Comparison of ENCODE assay signal across 16 cellular contexts in genomic region chr19:12200020-12200419, GRCh38. TPM values are rescaled to one million over a fixed set of nuclear protein-coding genes. Genes with fewer than 3 reads are reported as not detected.
DNase-seq lines count a peak whose midpoint lies in the region; ATAC-seq and TF ChIP-seq lines count a peak whose summit lies in the region.
"Had no signal": no experiment of that assay in that cellular context is flagged by ENCODE, and none has a peak within 500 bp of the region (broad histone marks: within the 10 kb centered on the region; RNA-seq: fewer than 3 reads in every experiment).

No MANE protein-coding gene starts in this region.

- no peaks in the 10 kb centered on the region for H3K27me3 Mint-ChIP-seq in activated T-cell treated with anti-CD3 and anti-CD28 coated beads, Interleukin-2, amount 50 U/mL, for 4 hours (ENCODE audit: low read depth)
- H3K27me3 Mint-ChIP-seq in activated T-cell treated with anti-CD3 and anti-CD28 coated beads, Interleukin-2, amount 50 U/mL, for 72 hours (ENCODE audit: low read depth), result no peaks in the 10 kb centered on the region
- no peaks in the 10 kb centered on the region for H3K27me3 Mint-ChIP-seq in CD4-positive, alpha-beta T cell
- H3K27me3 Mint-ChIP-seq in naive thymus-derived CD8-positive, alpha-beta T cell, result no peaks in the 10 kb centered on the region
- no peaks in the 10 kb centered on the region for H3K27me3 Mint-ChIP-seq in WTC11 (ENCODE audit: low read depth)
- H3K27me3 Mint-ChIP-seq: CD4-positive, CD25-positive, alpha-beta regulatory T cell had no signal

- no peak overlapping the region for H3K27ac ChIP-seq in CD4-positive, alpha-beta T cell (ENCODE audit: low read depth, low read length)
- H3K27ac ChIP-seq: BLaER1 treated with 17β-estradiol and CSF1 and Interleukin-3, amounts not matched to agents 10 nM and 100 nM had no signal

- peak overlapping the region; percentile 31 for H3K4me3 Mint-ChIP-seq in activated T-cell treated with anti-CD3 and anti-CD28 coated beads, Interleukin-2, amount 50 U/mL, for 4 hours
- H3K4me3 Mint-ChIP-seq in activated T-cell treated with anti-CD3 and anti-CD28 coated beads, Interleukin-2, amount 50 U/mL, for 72 hours, result peak overlapping the region in 1 of 2 donors; percentile 4
- H3K4me3 Mint-ChIP-seq in CD4-positive, alpha-beta T cell, result peak overlapping the region; percentile 32
- H3K4me3 Mint-ChIP-seq in naive thymus-derived CD8-positive, alpha-beta T cell, result peak overlapping the region in 4 of 10 donors; percentile 39 to 55 (median 48)
- no peak overlapping the region for H3K4me3 Mint-ChIP-seq in WTC11

- no peaks in the 10 kb centered on the region for H3K27me3 ChIP-seq in CD4-positive, alpha-beta T cell (ENCODE audit: control insufficient read depth, insufficient read depth, low read length)
- H3K27me3 ChIP-seq: BLaER1 treated with 17β-estradiol and CSF1 and Interleukin-3, amounts not matched to agents 10 nM and 100 nM had no signal

- no peak for DNase-seq in activated T-cell treated with anti-CD3 and anti-CD28 coated beads, Interleukin-2, amount 50 U/mL, for 4 hours
- no peak for DNase-seq in activated T-cell treated with anti-CD3 and anti-CD28 coated beads, Interleukin-2, amount 50 U/mL, for 72 hours
- DNase-seq in CD4-positive, alpha-beta T cell, result no peak
- DNase-seq in kidney tubule cell (ENCODE audit: low spot score) (peak; percentile 56), WTC11 (ENCODE audit: low spot score) (no peak), ureter (ENCODE audit: low spot score) (no peak)
- DNase-seq in naive thymus-derived CD8-positive, alpha-beta T cell, result no peak
- DNase-seq: 8988T; Calu3; CD4-positive, CD25-positive, alpha-beta regulatory T cell; DMS 273 treated with DMSO at 0.1 percent for 48 hours; GOT3 had no signal

- intact Hi-C loops in CD4-positive, alpha-beta T cell (cut with DNase I, micrococcal nuclease), result loop anchor here (5.0 to 10.0 kb wide), 5 partner anchors 92 to 472 kb away; partner anchors contain the start of genes ZNF44 (in 2 of the 2) and ZNF563 (in 1 of the 2)

- CTCF ChIA-PET in CD4-positive, alpha-beta T cell (lab: Charles Lee), result no interaction called here
- CTCF ChIA-PET in WTC11 (lab: Charles Lee), result interaction anchor here (0.9 kb wide), 1 partner anchor 472 kb away, joined by 3 read pairs; no protein-coding TSS in a partner anchor

- no peak for ATAC-seq in activated T-cell treated with anti-CD3 and anti-CD28 coated beads, Interleukin-2, amount 50 U/mL, for 4 hours
- ATAC-seq in activated T-cell treated with anti-CD3 and anti-CD28 coated beads, Interleukin-2, amount 50 U/mL, for 72 hours (replicated peaks in 1 of 2), result no peak
- no peak for ATAC-seq in CD4-positive, alpha-beta T cell (ENCODE audit: poor library complexity)
- ATAC-seq in naive thymus-derived CD8-positive, alpha-beta T cell, result no peak
- ATAC-seq in WTC11, result no peak
- no peak for ATAC-seq in GM19455 (IDR thresholded peaks at IDR 0.05; ENCODE audit: unreplicated experiment)
- ATAC-seq: HepG2 had no signal

- peaks cover 11% of the 10 kb centered on the region for H3K36me3 Mint-ChIP-seq in activated T-cell treated with anti-CD3 and anti-CD28 coated beads, Interleukin-2, amount 50 U/mL, for 4 hours (ENCODE audit: insufficient read depth)
- H3K36me3 Mint-ChIP-seq in activated T-cell treated with anti-CD3 and anti-CD28 coated beads, Interleukin-2, amount 50 U/mL, for 72 hours (ENCODE audit: insufficient read depth in 2 of 2), result peaks cover 21 to 29% of the 10 kb centered on the region in 2 donors
- H3K36me3 Mint-ChIP-seq in CD4-positive, alpha-beta T cell (ENCODE audit: low read depth), result peaks cover 61% of the 10 kb centered on the region
- peaks cover 11 to 40% (median 19%) of the 10 kb centered on the region in 3 donors for H3K36me3 Mint-ChIP-seq in naive thymus-derived CD8-positive, alpha-beta T cell
- H3K36me3 Mint-ChIP-seq in WTC11, result peaks cover 28% of the 10 kb centered on the region

- no peak overlapping the region for H3K27ac Mint-ChIP-seq in activated T-cell treated with anti-CD3 and anti-CD28 coated beads, Interleukin-2, amount 50 U/mL, for 72 hours
- H3K27ac Mint-ChIP-seq in CD4-positive, alpha-beta T cell, result peak overlapping the region; percentile 67
- H3K27ac Mint-ChIP-seq in naive thymus-derived CD8-positive, alpha-beta T cell, result peak overlapping the region in 8 of 10 donors; percentile 4 to 74 (median 60)
- no peak overlapping the region for H3K27ac Mint-ChIP-seq in WTC11
- H3K27ac Mint-ChIP-seq: CD4-positive, CD25-positive, alpha-beta regulatory T cell had no signal

- peaks cover 14% of the 10 kb centered on the region for H3K9me3 Mint-ChIP-seq in activated T-cell treated with anti-CD3 and anti-CD28 coated beads, Interleukin-2, amount 50 U/mL, for 4 hours
- H3K9me3 Mint-ChIP-seq in activated T-cell treated with anti-CD3 and anti-CD28 coated beads, Interleukin-2, amount 50 U/mL, for 72 hours, result peaks cover 8 to 22% of the 10 kb centered on the region in 2 donors
- H3K9me3 Mint-ChIP-seq in CD4-positive, alpha-beta T cell, result peaks cover 5% of the 10 kb centered on the region
- H3K9me3 Mint-ChIP-seq in naive thymus-derived CD8-positive, alpha-beta T cell, result peaks cover 0 to 59% (median 13%) of the 10 kb centered on the region in 9 donors
- H3K9me3 Mint-ChIP-seq in WTC11, result peaks cover 19% of the 10 kb centered on the region

- peaks cover 25% of the 10 kb centered on the region for H3K4me1 Mint-ChIP-seq in activated T-cell treated with anti-CD3 and anti-CD28 coated beads, Interleukin-2, amount 50 U/mL, for 4 hours (ENCODE audit: low read depth)
- H3K4me1 Mint-ChIP-seq in activated T-cell treated with anti-CD3 and anti-CD28 coated beads, Interleukin-2, amount 50 U/mL, for 72 hours (ENCODE audit: low read depth), result peaks cover 33% of the 10 kb centered on the region
- peaks cover 57% of the 10 kb centered on the region for H3K4me1 Mint-ChIP-seq in CD4-positive, alpha-beta T cell (ENCODE audit: low read depth)
- H3K4me1 Mint-ChIP-seq in naive thymus-derived CD8-positive, alpha-beta T cell, result peaks cover 14 to 31% (median 18%) of the 10 kb centered on the region in 4 donors
- H3K4me1 Mint-ChIP-seq in WTC11, result peaks cover 6% of the 10 kb centered on the region; the same call in 1 of the 2 replicates

- H3K9me3 ChIP-seq in CD4-positive, alpha-beta T cell (ENCODE audit: control insufficient read depth, low read length), result peaks cover 20% of the 10 kb centered on the region
- H3K9me3 ChIP-seq: HAP-1 had no signal

- TF ChIP-seq CTCF in CD4-positive, alpha-beta T cell (IDR thresholded peaks at IDR 0.05), result no peak
- TF ChIP-seq CTCF in WTC11 (IDR thresholded peaks at IDR 0.05), result no peak

- POLR2A ChIA-PET in CD4-positive, alpha-beta T cell (lab: Charles Lee), result interaction anchor here (1.1 kb wide), 1 partner anchor 60 kb away, joined by 3 read pairs; the partner anchor contains the start of gene ZNF20
- POLR2A ChIA-PET in naive thymus-derived CD8-positive, alpha-beta T cell (lab: Charles Lee), result interaction anchor here (1.3 kb wide), 1 partner anchor 95 kb away, joined by 3 read pairs; the partner anchor contains the start of gene ZNF44
- POLR2A ChIA-PET in WTC11 (lab: Charles Lee), result no interaction called here

TF ChIP-seq in WTC11, 78 proteins besides CTCF, POLR2A, EP300 and RAD21 (continues in another document):
- TF ChIP-seq TEAD4 (CRISPR knock-in tag; IDR thresholded peaks at IDR 0.05) (no peak), NR1H2 (CRISPR knock-in tag; IDR thresholded peaks at IDR 0.05) (no peak), ERG (CRISPR knock-in tag; IDR thresholded peaks at IDR 0.05) (no peak), CREB1 (CRISPR knock-in tag; IDR thresholded peaks at IDR 0.05) (no peak), CREM (CRISPR knock-in tag; IDR thresholded peaks at IDR 0.05) (no peak)

RNA-seq across cellular contexts. Expression of gene ZNF136, which starts 37.1 kb away (rescaled TPM):
- total RNA-seq in activated T-cell treated with anti-CD3 and anti-CD28 coated beads, Interleukin-2, amount 50 U/mL, for 4 hours, result 10 to 100 TPM in 1 of 3 donors, 1 to 10 TPM in 2; 9.7 to 11.6 (median 9.8) TPM
- total RNA-seq in activated T-cell treated with anti-CD3 and anti-CD28 coated beads, Interleukin-2, amount 50 U/mL, for 72 hours, result 10 to 100 TPM; 17.0 to 19.8 TPM
- 10 to 100 TPM; 40.5 to 45.6 TPM for total RNA-seq in CD4-positive, alpha-beta T cell
- total RNA-seq in naive thymus-derived CD8-positive, alpha-beta T cell, result 10 to 100 TPM; 29.1 to 32.4 TPM
- polyA plus RNA-seq in naive thymus-derived CD8-positive, alpha-beta T cell, result 10 to 100 TPM; 17.8 to 22.6 (median 19.9) TPM
- total RNA-seq in WTC11 (2021) (6.2 to 6.7 TPM (median 6.7 TPM) in 3 replicates), ureter (15.3 TPM)

RNA-seq across cellular contexts. Expression of gene ZNF625, which starts 43.5 kb away (rescaled TPM):
- total RNA-seq in activated T-cell treated with anti-CD3 and anti-CD28 coated beads, Interleukin-2, amount 50 U/mL, for 4 hours, result 1 to 10 TPM in 2 of 3 donors, under 1 TPM in 1; 0.98 to 1.6 (median 1.1) TPM
- 1 to 10 TPM; 3.2 to 4.9 TPM for total RNA-seq in activated T-cell treated with anti-CD3 and anti-CD28 coated beads, Interleukin-2, amount 50 U/mL, for 72 hours
- under 1 TPM; 0.56 to 0.85 TPM for total RNA-seq in CD4-positive, alpha-beta T cell
- 1 to 10 TPM; 4.4 to 5.5 TPM for total RNA-seq in naive thymus-derived CD8-positive, alpha-beta T cell
- polyA plus RNA-seq in naive thymus-derived CD8-positive, alpha-beta T cell, result under 1 TPM; 0.52 to 0.82 (median 0.77) TPM
- total RNA-seq in WTC11 (2021), result 23.9 to 26.0 TPM (median 24.5 TPM) in 3 replicates
- 13.3 TPM for total RNA-seq in ureter
- total RNA-seq: Calu3 had no signal

RNA-seq across cellular contexts. Expression of gene ZNF20, which starts 59.9 kb away (rescaled TPM):
- 1 to 10 TPM; 1.0 to 2.5 (median 1.2) TPM for total RNA-seq in activated T-cell treated with anti-CD3 and anti-CD28 coated beads, Interleukin-2, amount 50 U/mL, for 4 hours
- 1 to 10 TPM; 2.7 to 3.4 TPM for total RNA-seq in activated T-cell treated with anti-CD3 and anti-CD28 coated beads, Interleukin-2, amount 50 U/mL, for 72 hours
- total RNA-seq in CD4-positive, alpha-beta T cell, result 1 to 10 TPM; 1.0 to 1.2 TPM
- 1 to 10 TPM; 7.4 to 8.2 TPM for total RNA-seq in naive thymus-derived CD8-positive, alpha-beta T cell
- 1 to 10 TPM in 2 of 3 donors, under 1 TPM in 1; 0.88 to 2.7 (median 1.9) TPM for polyA plus RNA-seq in naive thymus-derived CD8-positive, alpha-beta T cell
- total RNA-seq in WTC11 (2021) (5.0 to 9.1 TPM (median 7.8 TPM) in 3 replicates), ureter (2.6 TPM)

Comparison
In these comparisons a context has a peak if more than half of its experiments do, and no peak if none do; other contexts are left out.
1. H3K27ac Mint-ChIP-seq: peak in CD4-positive, alpha-beta T cell (single experiment) and naive thymus-derived CD8-positive, alpha-beta T cell (8 of 10); none in activated T-cell treated with anti-CD3 and anti-CD28 coated beads, Interleukin-2, amount 50 U/mL, for 72 hours (single experiment) and WTC11 (single experiment).